ENCODE assay signal across 8 cellular contexts in the genomic region with DNA sequence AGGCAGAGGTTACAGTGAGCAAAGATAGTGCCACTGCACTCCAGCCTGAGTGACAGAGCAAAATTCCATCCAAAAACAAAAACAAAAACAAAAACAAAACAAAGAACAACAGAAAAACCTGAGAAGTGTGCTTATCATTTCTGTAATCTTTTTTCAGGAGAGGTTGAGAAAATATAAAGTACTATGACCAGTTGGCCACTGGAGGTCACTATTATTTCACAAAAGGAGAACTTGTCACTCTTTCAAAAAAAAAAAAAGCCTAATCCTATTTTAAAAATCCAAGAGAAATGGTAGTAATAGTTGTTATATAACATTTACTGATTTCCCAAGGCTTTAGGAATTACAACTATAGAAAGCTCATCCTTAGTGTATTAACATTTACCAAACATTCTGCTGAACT. TPM values are rescaled to one million over a fixed set of nuclear protein-coding genes. Genes with fewer than 3 reads are reported as not detected.
DNase-seq lines count a peak whose midpoint lies in the region; ATAC-seq and TF ChIP-seq lines count a peak whose summit lies in the region.

No MANE protein-coding gene starts in this region.

- no peak for DNase-seq in activated CD8-positive, alpha-beta T cell treated with anti-CD3 and anti-CD28 coated beads for 36 hours
- DNase-seq in activated CD8-positive, alpha-beta T cell treated with anti-CD3 and anti-CD28 coated beads, Interleukin-2, amount 10 ng/mL, durations not matched to agents 7 days and 5 days = no peak
- peak; percentile 48 for DNase-seq in NCI-H69 (lab: John Stamatoyannopoulos, UW)
- no peak for DNase-seq in endodermal cell
- no peak for DNase-seq in effector CD8-positive, alpha-beta T cell (lab: John Stamatoyannopoulos, UW)

- no peaks in the 10 kb centered on the region for H3K4me1 ChIP-seq in endodermal cell (ENCODE audit: control insufficient read depth, insufficient read depth, low read length)
- no peaks in the 10 kb centered on the region for H3K4me1 ChIP-seq in parathyroid adenoma

- H3K27me3 ChIP-seq in endodermal cell (ENCODE audit: control insufficient read depth, insufficient read depth, low read length, poor library complexity, severe bottlenecking) = no peaks in the 10 kb centered on the region
- no peaks in the 10 kb centered on the region for H3K27me3 ChIP-seq in parathyroid adenoma (ENCODE audit: control insufficient read depth, insufficient read depth, low read length)

- CTCF ChIA-PET in activated CD8-positive, alpha-beta T cell treated with anti-CD3 and anti-CD28 coated beads for 36 hours (lab: Charles Lee) = interaction anchor here (1.6 kb wide), 1 partner anchor 10 kb away, joined by 6 read pairs; no protein-coding TSS in a partner anchor
- CTCF ChIA-PET in activated CD8-positive, alpha-beta T cell treated with anti-CD3 and anti-CD28 coated beads, Interleukin-2, amount 10 ng/mL, durations not matched to agents 7 days and 5 days (lab: Charles Lee) = interaction anchor here (0.8 kb wide), 1 partner anchor 20 kb away, joined by 3 read pairs; no protein-coding TSS in a partner anchor

- H3K9ac ChIP-seq in endodermal cell (ENCODE audit: extremely low read depth, low read length, poor library complexity, severe bottlenecking) (no peak overlapping the region), parathyroid adenoma (no peak overlapping the region)

- H3K9me3 ChIP-seq in endodermal cell (ENCODE audit: control insufficient read depth, low read length) = peaks cover 22% of the 10 kb centered on the region
- H3K9me3 ChIP-seq in parathyroid adenoma (ENCODE audit: control insufficient read depth, low read length) = no peaks in the 10 kb centered on the region

- H2AFZ ChIP-seq in parathyroid adenoma = no peak overlapping the region

- H3K79me2 ChIP-seq in parathyroid adenoma = no peaks in the 10 kb centered on the region

- H3K36me3 ChIP-seq in endodermal cell (ENCODE audit: control insufficient read depth, insufficient read depth, low read length) = no peaks in the 10 kb centered on the region
- H3K36me3 ChIP-seq in parathyroid adenoma (ENCODE audit: control insufficient read depth, insufficient read depth, low read length) = no peaks in the 10 kb centered on the region

- POLR2A ChIA-PET in activated CD8-positive, alpha-beta T cell treated with anti-CD3 and anti-CD28 coated beads for 36 hours (lab: Charles Lee) = no interaction called here
- POLR2A ChIA-PET in activated CD8-positive, alpha-beta T cell treated with anti-CD3 and anti-CD28 coated beads, Interleukin-2, amount 10 ng/mL, durations not matched to agents 7 days and 5 days (lab: Charles Lee) = no interaction called here

- no peaks in the 10 kb centered on the region for H3K4me1 Mint-ChIP-seq in activated CD8-positive, alpha-beta T cell treated with anti-CD3 and anti-CD28 coated beads for 36 hours (ENCODE audit: low read depth)
- no peaks in the 10 kb centered on the region for H3K4me1 Mint-ChIP-seq in activated CD8-positive, alpha-beta T cell treated with anti-CD3 and anti-CD28 coated beads, Interleukin-2, amount 10 ng/mL, durations not matched to agents 7 days and 5 days (ENCODE audit: low read depth)
- no peaks in the 10 kb centered on the region for H3K4me1 Mint-ChIP-seq in endodermal cell

- H3K27me3 Mint-ChIP-seq in activated CD8-positive, alpha-beta T cell treated with anti-CD3 and anti-CD28 coated beads for 36 hours = peaks cover 5% of the 10 kb centered on the region
- H3K27me3 Mint-ChIP-seq in activated CD8-positive, alpha-beta T cell treated with anti-CD3 and anti-CD28 coated beads, Interleukin-2, amount 10 ng/mL, durations not matched to agents 7 days and 5 days (ENCODE audit: low read depth) = peaks cover 3% of the 10 kb centered on the region
- peaks cover 3% of the 10 kb centered on the region for H3K27me3 Mint-ChIP-seq in endodermal cell (ENCODE audit: insufficient read depth)

- no peak overlapping the region for H3K27ac Mint-ChIP-seq in activated CD8-positive, alpha-beta T cell treated with anti-CD3 and anti-CD28 coated beads for 36 hours
- H3K27ac Mint-ChIP-seq in activated CD8-positive, alpha-beta T cell treated with anti-CD3 and anti-CD28 coated beads, Interleukin-2, amount 10 ng/mL, durations not matched to agents 7 days and 5 days = no peak overlapping the region
- H3K27ac Mint-ChIP-seq in endodermal cell = no peak overlapping the region

- H3K36me3 Mint-ChIP-seq in activated CD8-positive, alpha-beta T cell treated with anti-CD3 and anti-CD28 coated beads for 36 hours (ENCODE audit: low read depth) = peaks cover 1% of the 10 kb centered on the region
- no peaks in the 10 kb centered on the region for H3K36me3 Mint-ChIP-seq in activated CD8-positive, alpha-beta T cell treated with anti-CD3 and anti-CD28 coated beads, Interleukin-2, amount 10 ng/mL, durations not matched to agents 7 days and 5 days (ENCODE audit: low read depth)
- H3K36me3 Mint-ChIP-seq in endodermal cell (ENCODE audit: low read depth) = no peaks in the 10 kb centered on the region

- H3K9me3 Mint-ChIP-seq in activated CD8-positive, alpha-beta T cell treated with anti-CD3 and anti-CD28 coated beads for 36 hours = no peaks in the 10 kb centered on the region
- no peaks in the 10 kb centered on the region for H3K9me3 Mint-ChIP-seq in activated CD8-positive, alpha-beta T cell treated with anti-CD3 and anti-CD28 coated beads, Interleukin-2, amount 10 ng/mL, durations not matched to agents 7 days and 5 days (ENCODE audit: insufficient read depth)
- peaks cover 12% of the 10 kb centered on the region for H3K9me3 Mint-ChIP-seq in endodermal cell

- peak; percentile 46 for TF ChIP-seq CTCF in activated CD8-positive, alpha-beta T cell treated with anti-CD3 and anti-CD28 coated beads for 36 hours (IDR thresholded peaks at IDR 0.05)
- TF ChIP-seq CTCF in endodermal cell (conservative IDR thresholded peaks at IDR 0.05) (peak; percentile 84), parathyroid adenoma (IDR thresholded peaks at IDR 0.05) (peak; percentile 36)

- H3K4me2 ChIP-seq in parathyroid adenoma (ENCODE audit: low read length) = no peak overlapping the region

- H3K4me3 Mint-ChIP-seq in activated CD8-positive, alpha-beta T cell treated with anti-CD3 and anti-CD28 coated beads for 36 hours = no peak overlapping the region
- H3K4me3 Mint-ChIP-seq in activated CD8-positive, alpha-beta T cell treated with anti-CD3 and anti-CD28 coated beads, Interleukin-2, amount 10 ng/mL, durations not matched to agents 7 days and 5 days = no peak overlapping the region
- no peak overlapping the region for H3K4me3 Mint-ChIP-seq in endodermal cell

- intact Hi-C loops in activated CD8-positive, alpha-beta T cell treated with anti-CD3 and anti-CD28 coated beads for 36 hours (cut with micrococcal nuclease) = no loop called here

- no peak for ATAC-seq in activated CD8-positive, alpha-beta T cell treated with anti-CD3 and anti-CD28 coated beads for 36 hours
- no peak for ATAC-seq in activated CD8-positive, alpha-beta T cell treated with anti-CD3 and anti-CD28 coated beads, Interleukin-2, amount 10 ng/mL, durations not matched to agents 7 days and 5 days
- ATAC-seq in GM19467 (IDR thresholded peaks at IDR 0.05; ENCODE audit: unreplicated experiment) (no peak), HG03095 (IDR thresholded peaks at IDR 0.05; ENCODE audit: unreplicated experiment) (no peak)

- no peak overlapping the region for H3K27ac ChIP-seq in endodermal cell (ENCODE audit: low read depth, low read length)
- H3K27ac ChIP-seq in parathyroid adenoma = no peak overlapping the region

- H3K4me3 ChIP-seq in endodermal cell (ENCODE audit: low read length) (no peak overlapping the region), parathyroid adenoma (ENCODE audit: low read depth, low read length) (no peak overlapping the region)

RNA-seq across cellular contexts. Expression of a gene that starts 24.9 kb away (rescaled TPM):
- total RNA-seq in activated CD8-positive, alpha-beta T cell treated with anti-CD3 and anti-CD28 coated beads for 36 hours = under 1 TPM; 0.09 to 0.43 TPM
- not detected for total RNA-seq in activated CD8-positive, alpha-beta T cell treated with anti-CD3 and anti-CD28 coated beads, Interleukin-2, amount 10 ng/mL, durations not matched to agents 7 days and 5 days
- 10 to 100 TPM in 1 of 2 donors, 1 to 10 TPM in 1; 8.2 to 10.4 TPM for total RNA-seq in endodermal cell
- 8.2 TPM for polyA plus RNA-seq in endodermal cell (2013, experiment 1 of 2)
- polyA plus RNA-seq in endodermal cell (2013, experiment 2 of 2) = 6.5 TPM

Comparison
In these comparisons a context has a peak if more than half of its experiments do, and no peak if none do; other contexts are left out.
1. RNA of a gene that starts 24.9 kb away (total RNA-seq): 8.2 to 10.4 TPM in endodermal cell; 0.09 to 0.43 TPM in activated CD8-positive, alpha-beta T cell treated with anti-CD3 and anti-CD28 coated beads for 36 hours and not detected in activated CD8-positive, alpha-beta T cell treated with anti-CD3 and anti-CD28 coated beads, Interleukin-2, amount 10 ng/mL, durations not matched to agents 7 days and 5 days; every median in the first group is over 4 times any median in the second.
2. Peak in every context shown above with its lines, with median percentiles within 50 percentile points of each other: CTCF ChIP-seq.